8 cellular contexts compared by ENCODE assay signal in the genomic region with DNA sequence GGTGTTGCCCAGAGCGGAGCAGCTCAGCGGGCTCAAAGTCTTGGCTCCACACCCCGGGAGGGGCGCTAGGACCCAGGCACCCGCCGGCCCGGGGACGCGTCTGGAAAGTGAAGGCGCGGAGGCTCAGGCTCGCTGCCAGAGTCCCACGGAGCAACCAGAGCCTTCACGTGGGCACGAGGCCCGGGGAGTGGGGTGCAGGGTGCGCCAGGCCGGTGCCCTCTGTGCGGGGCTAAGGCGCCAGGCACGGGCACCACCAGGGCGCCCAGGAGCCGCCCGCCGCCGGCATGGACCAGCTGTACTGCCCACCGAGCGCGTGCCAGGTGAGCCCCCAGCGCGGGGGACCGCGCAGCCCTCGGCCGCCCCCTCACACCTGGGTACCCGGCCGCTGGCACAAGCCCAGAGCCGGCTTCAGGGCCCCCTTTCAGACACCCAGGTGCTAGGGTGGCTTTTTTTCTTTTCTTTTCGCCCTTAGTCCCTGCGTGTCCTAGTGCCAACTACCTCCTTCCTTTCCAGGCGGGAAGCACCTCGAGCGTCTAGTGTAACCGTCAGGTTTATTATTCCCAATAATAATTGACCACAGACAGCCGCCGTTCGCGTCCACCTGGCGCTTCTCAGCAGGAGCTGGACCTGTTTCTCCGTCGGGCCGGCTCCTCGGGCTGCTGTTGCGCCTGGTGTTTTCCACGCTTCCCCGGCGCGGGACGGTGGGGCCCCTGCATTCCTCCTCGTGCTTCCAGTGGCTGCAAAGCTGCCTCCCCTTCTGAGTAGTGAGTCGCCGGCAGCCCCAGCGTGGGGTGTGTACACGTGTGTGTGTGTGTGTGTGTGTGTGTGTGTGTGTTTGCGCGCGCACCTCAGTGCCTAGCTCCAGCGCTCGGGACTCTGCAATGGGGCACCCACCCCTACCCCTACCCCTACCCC. TPM values are rescaled to one million over a fixed set of nuclear protein-coding genes. Genes with fewer than 3 reads are reported as not detected.
DNase-seq lines count a peak whose midpoint lies in the region; ATAC-seq lines count a peak whose summit lies in the region.

No MANE protein-coding gene starts in this region.

- H3K27ac Mint-ChIP-seq in activated naive CD4-positive, alpha-beta T cell treated with anti-CD3 and anti-CD28 coated beads, Interleukin-2, amount 50 U/mL, for 72 hours, result no peak overlapping the region
- H3K27ac Mint-ChIP-seq in stimulated activated memory B cell treated with anti-CD40 and anti-IgM and Interleukin-4, amounts not matched to agents 10 μg/mL and 1 μg/mL and 100 μg/mL, for 72 hours, result no peak overlapping the region

- no peaks in the 10 kb centered on the region for H3K4me1 Mint-ChIP-seq in stimulated activated memory B cell treated with anti-CD40 and anti-IgM and Interleukin-4, amounts not matched to agents 10 μg/mL and 1 μg/mL and 100 μg/mL, for 72 hours

- H3K36me3 Mint-ChIP-seq in activated naive CD4-positive, alpha-beta T cell treated with anti-CD3 and anti-CD28 coated beads, Interleukin-2, amount 50 U/mL, for 72 hours, result no peaks in the 10 kb centered on the region
- H3K36me3 Mint-ChIP-seq in stimulated activated memory B cell treated with anti-CD40 and anti-IgM and Interleukin-4, amounts not matched to agents 10 μg/mL and 1 μg/mL and 100 μg/mL, for 72 hours, result no peaks in the 10 kb centered on the region

- no peak overlapping the region for H3K4me3 Mint-ChIP-seq in stimulated activated memory B cell treated with anti-CD40 and anti-IgM and Interleukin-4, amounts not matched to agents 10 μg/mL and 1 μg/mL and 100 μg/mL, for 72 hours

- H3K27me3 Mint-ChIP-seq in stimulated activated memory B cell treated with anti-CD40 and anti-IgM and Interleukin-4, amounts not matched to agents 10 μg/mL and 1 μg/mL and 100 μg/mL, for 72 hours, result peaks cover 23% of the 10 kb centered on the region

- DNase-seq in NCI-H1105 treated with DMSO at 0.1 percent for 48 hours (lab: John Stamatoyannopoulos, UW) (peak; percentile 1), NCI-H1105 (lab: John Stamatoyannopoulos, UW) (no peak), iris pigment epithelial cell (ENCODE audit: low read depth) (peak; percentile 6), NAMALWA (ENCODE audit: low spot score) (no peak)
- DNase-seq in activated naive CD4-positive, alpha-beta T cell treated with anti-CD3 and anti-CD28 coated beads, Interleukin-2, amount 50 U/mL, for 72 hours (ENCODE audit: low spot score in 2 of 2), result no peak

- H3K9me3 Mint-ChIP-seq in activated naive CD4-positive, alpha-beta T cell treated with anti-CD3 and anti-CD28 coated beads, Interleukin-2, amount 50 U/mL, for 72 hours, result no peaks in the 10 kb centered on the region
- H3K9me3 Mint-ChIP-seq in stimulated activated memory B cell treated with anti-CD40 and anti-IgM and Interleukin-4, amounts not matched to agents 10 μg/mL and 1 μg/mL and 100 μg/mL, for 72 hours, result no peaks in the 10 kb centered on the region

- ATAC-seq in activated naive CD4-positive, alpha-beta T cell treated with anti-CD3 and anti-CD28 coated beads, Interleukin-2, amount 50 U/mL, for 72 hours, result peak; percentile 18 to 20
- ATAC-seq in stimulated activated memory B cell treated with anti-CD40 and anti-IgM and Interleukin-4, amounts not matched to agents 10 μg/mL and 1 μg/mL and 100 μg/mL, for 72 hours, result peak; percentile 49
- ATAC-seq in HG02884 (IDR thresholded peaks at IDR 0.05; ENCODE audit: unreplicated experiment) (no peak), HG02973 (IDR thresholded peaks at IDR 0.05; ENCODE audit: unreplicated experiment) (no peak)

RNA-seq across cellular contexts. Expression of a gene that starts 30.1 kb away (rescaled TPM):
- total RNA-seq in activated naive CD4-positive, alpha-beta T cell treated with anti-CD3 and anti-CD28 coated beads, Interleukin-2, amount 50 U/mL, for 72 hours, result under 1 TPM in 1 of 2 donors, not detected in 1; 0.10 TPM

Comparison
In these comparisons a context has a peak if more than half of its experiments do, and no peak if none do; other contexts are left out.
1. DNase-seq: peak in NCI-H1105 treated with DMSO at 0.1 percent for 48 hours (single experiment) and iris pigment epithelial cell (single experiment); none in NCI-H1105 (single experiment), activated naive CD4-positive, alpha-beta T cell treated with anti-CD3 and anti-CD28 coated beads, Interleukin-2, amount 50 U/mL, for 72 hours (0 of 2) and NAMALWA (single experiment).
2. ATAC-seq: peak in activated naive CD4-positive, alpha-beta T cell treated with anti-CD3 and anti-CD28 coated beads, Interleukin-2, amount 50 U/mL, for 72 hours (2 of 2) and stimulated activated memory B cell treated with anti-CD40 and anti-IgM and Interleukin-4, amounts not matched to agents 10 μg/mL and 1 μg/mL and 100 μg/mL, for 72 hours (single experiment); none in HG02884 (single experiment) and HG02973 (single experiment).